ENCODE assay signal across 29 cellular contexts in genomic region chr6:147504848-147505247, GRCh38.
"Had no signal": no experiment of that assay in that cellular context is flagged by ENCODE, and none has a peak within 500 bp of the region (broad histone marks: within the 10 kb centered on the region; RNA-seq: fewer than 3 reads in every experiment).

No MANE protein-coding gene starts in this region.

- H3K9me3 ChIP-seq: stomach, suprapubic skin, testis, thoracic aorta, thyroid gland, tibial artery, tibial nerve, transverse colon, upper lobe of left lung, upper lobe of right lung, uterus, vagina had no signal

- H3K9me3 Mint-ChIP-seq: stimulated activated effector memory CD8-positive, alpha-beta T cell treated with anti-CD3 and anti-CD28 coated beads, Interleukin-12 subunit alpha, Interleukin-12 subunit beta, amount 100 ng/mL, for 72 hours; stimulated activated memory B cell treated with anti-CD40 and anti-IgM and Interleukin-4, amounts not matched to agents 10 μg/mL and 1 μg/mL and 100 μg/mL, for 72 hours; stimulated activated naive B cell treated with anti-CD40 and anti-IgM and Interleukin-4, amounts not matched to agents 10 μg/mL and 1 μg/mL and 100 μg/mL, for 72 hours; stimulated activated naive CD8-positive, alpha-beta T cell treated with anti-CD3 and anti-CD28 coated beads, Interleukin-15, amount 100 ng/mL, for 72 hours; stimulated activated naive CD8-positive, alpha-beta T cell treated with anti-CD3 and anti-CD28 coated beads, Interleukin-15, Interleukin-2, amounts not matched to agents 100 ng/mL and 50 ng/mL, for 24 hours; type B pancreatic cell had no signal

- H3K4me1 ChIP-seq: testis had no signal

- H3K27ac Mint-ChIP-seq: stimulated activated effector memory CD8-positive, alpha-beta T cell treated with anti-CD3 and anti-CD28 coated beads, Interleukin-12 subunit alpha, Interleukin-12 subunit beta, amount 100 ng/mL, for 72 hours; stimulated activated memory B cell treated with anti-CD40 and anti-IgM and Interleukin-4, amounts not matched to agents 10 μg/mL and 1 μg/mL and 100 μg/mL, for 72 hours; stimulated activated naive B cell treated with anti-CD40 and anti-IgM and Interleukin-4, amounts not matched to agents 10 μg/mL and 1 μg/mL and 100 μg/mL, for 72 hours; stimulated activated naive CD8-positive, alpha-beta T cell treated with anti-CD3 and anti-CD28 coated beads, Interleukin-15, amount 100 ng/mL, for 72 hours; stimulated activated naive CD8-positive, alpha-beta T cell treated with anti-CD3 and anti-CD28 coated beads, Interleukin-15, Interleukin-2, amounts not matched to agents 100 ng/mL and 50 ng/mL, for 24 hours; type B pancreatic cell had no signal

- FAIRE-seq: urothelium cell line had no signal

- H3K36me3 ChIP-seq: stomach, suprapubic skin, thoracic aorta, thyroid gland, tibial artery, tibial nerve, transverse colon, upper lobe of left lung, upper lobe of right lung, uterus, vagina had no signal

- H3K4me3 ChIP-seq: stomach, suprapubic skin, testis, thoracic aorta, thyroid gland, tibial artery, tibial nerve, transverse colon, upper lobe of left lung, upper lobe of right lung, uterus, vagina had no signal

- DNase-seq: stimulated activated CD4-positive, alpha-beta T cell treated with anti-CD3 and anti-CD28 coated beads, Interleukin-2, amount 100 ng/mL, for 48 hours; stimulated activated CD4-positive, alpha-beta T cell treated with anti-CD3 and anti-CD28 coated beads, Interleukin-4, amount 100 ng/mL, for 1 hour; stimulated activated CD4-positive, alpha-beta T cell treated with anti-CD3 and anti-CD28 coated beads, Interleukin-4, amount 100 ng/mL, for 24 hours; stimulated activated CD4-positive, alpha-beta T cell treated with anti-CD3 and anti-CD28 coated beads, Interleukin-4, amount 100 ng/mL, for 4 hours; stimulated activated CD8-positive, alpha-beta memory T cell treated with anti-CD3 and anti-CD28 coated beads, Interleukin-4, amount 100 ng/mL, for 48 hours; stimulated activated naive B cell treated with anti-CD40 and anti-IgM and Interleukin-4, amounts not matched to agents 10 μg/mL and 1 μg/mL and 100 μg/mL, for 72 hours; stimulated activated naive CD4-positive, alpha-beta T cell; stimulated activated naive CD4-positive, alpha-beta T cell treated with Interleukin-2 at 50 U/mL for 16 hours; stimulated activated naive CD8-positive, alpha-beta T cell treated with anti-CD3 and anti-CD28 coated beads, Interleukin-15, amount 100 ng/mL, for 72 hours; stimulated activated naive CD8-positive, alpha-beta T cell treated with anti-CD3 and anti-CD28 coated beads, Interleukin-15, Interleukin-2, amounts not matched to agents 100 U/mL and 50 U/mL, for 24 hours; stomach; substantia nigra; testis; thyroid gland; tibial artery; transverse colon; trophoblast cell; upper lobe of left lung; upper lobe of right lung; uterus had no signal

- H3K27me3 ChIP-seq: testis, thyroid gland, uterus, vagina had no signal

- H3K36me3 Mint-ChIP-seq: stimulated activated effector memory CD8-positive, alpha-beta T cell treated with anti-CD3 and anti-CD28 coated beads, Interleukin-12 subunit alpha, Interleukin-12 subunit beta, amount 100 ng/mL, for 72 hours; stimulated activated memory B cell treated with anti-CD40 and anti-IgM and Interleukin-4, amounts not matched to agents 10 μg/mL and 1 μg/mL and 100 μg/mL, for 72 hours; stimulated activated naive B cell treated with anti-CD40 and anti-IgM and Interleukin-4, amounts not matched to agents 10 μg/mL and 1 μg/mL and 100 μg/mL, for 72 hours; type B pancreatic cell had no signal

- H3K4me3 Mint-ChIP-seq: stimulated activated effector memory CD8-positive, alpha-beta T cell treated with anti-CD3 and anti-CD28 coated beads, Interleukin-12 subunit alpha, Interleukin-12 subunit beta, amount 100 ng/mL, for 72 hours; stimulated activated memory B cell treated with anti-CD40 and anti-IgM and Interleukin-4, amounts not matched to agents 10 μg/mL and 1 μg/mL and 100 μg/mL, for 72 hours; stimulated activated naive B cell treated with anti-CD40 and anti-IgM and Interleukin-4, amounts not matched to agents 10 μg/mL and 1 μg/mL and 100 μg/mL, for 72 hours; stimulated activated naive CD8-positive, alpha-beta T cell treated with anti-CD3 and anti-CD28 coated beads, Interleukin-15, amount 100 ng/mL, for 72 hours; stimulated activated naive CD8-positive, alpha-beta T cell treated with anti-CD3 and anti-CD28 coated beads, Interleukin-15, Interleukin-2, amounts not matched to agents 100 ng/mL and 50 ng/mL, for 24 hours had no signal

- ATAC-seq: stimulated activated effector memory CD8-positive, alpha-beta T cell treated with anti-CD3 and anti-CD28 coated beads, Interleukin-12 subunit alpha, Interleukin-12 subunit beta, amount 100 ng/mL, for 72 hours; stimulated activated memory B cell treated with anti-CD40 and anti-IgM and Interleukin-4, amounts not matched to agents 10 μg/mL and 1 μg/mL and 100 μg/mL, for 72 hours; stimulated activated naive B cell treated with anti-CD40 and anti-IgM and Interleukin-4, amounts not matched to agents 10 μg/mL and 1 μg/mL and 100 μg/mL, for 72 hours; stimulated activated naive CD8-positive, alpha-beta T cell treated with anti-CD3 and anti-CD28 coated beads, Interleukin-15, amount 100 ng/mL, for 72 hours; stimulated activated naive CD8-positive, alpha-beta T cell treated with anti-CD3 and anti-CD28 coated beads, Interleukin-15, Interleukin-2, amounts not matched to agents 100 U/mL and 50 U/mL, for 24 hours; upper lobe of right lung had no signal

- H3K27ac ChIP-seq: stomach, suprapubic skin, testis, thoracic aorta, thyroid gland, tibial artery, tibial nerve, transverse colon, upper lobe of left lung, upper lobe of right lung, uterus, vagina had no signal
